In the genomic region with DNA sequence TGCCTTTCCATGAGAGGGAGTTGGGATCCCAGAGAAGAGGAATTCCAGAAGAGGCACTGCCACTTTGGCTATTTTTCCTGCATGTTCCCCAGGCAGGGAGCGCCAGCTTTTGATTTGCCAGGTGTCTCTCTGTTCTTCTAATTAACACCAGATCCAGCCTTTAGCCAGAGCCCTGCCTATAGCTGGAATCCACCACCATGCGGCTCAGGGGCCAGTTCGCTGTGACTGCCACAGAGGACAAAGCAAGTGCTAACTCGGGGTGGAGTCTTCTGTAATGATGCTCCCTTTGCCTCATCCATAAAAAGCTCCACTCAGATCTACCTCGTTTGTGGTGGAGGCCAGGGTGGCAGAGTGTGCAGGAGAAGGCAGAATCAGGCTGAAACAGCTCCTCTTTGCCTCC, we compare ENCODE assay signal across 8 cellular contexts. TPM values are rescaled to one million over a fixed set of nuclear protein-coding genes. Genes with fewer than 3 reads are reported as not detected.
DNase-seq lines count a peak whose midpoint lies in the region; ATAC-seq and TF ChIP-seq lines count a peak whose summit lies in the region.

No MANE protein-coding gene starts in this region.

- WGBS in right lobe of liver (ENCODE audit: insufficient coverage, low coverage, low lambda C conversion rate, missing lambda C conversion rate), result 57% methylated on average over 2 of the region's 5 CpGs

- TF ChIP-seq POLR2A in right lobe of liver (IDR thresholded peaks at IDR 0.05) (no peak), vagina (IDR thresholded peaks at IDR 0.05) (no peak)

- H3K27ac ChIP-seq in right lobe of liver (peak overlapping the region; percentile 51 to 76 (median 76)), vagina (peak overlapping the region; percentile 91)

- H3K27me3 ChIP-seq in right lobe of liver (no peaks in the 10 kb centered on the region), vagina (no peaks in the 10 kb centered on the region)

- DNase-seq in Right ventricle myocardium inferior (ENCODE audit: missing footprints), result no peak
- no peak for DNase-seq in cardiac septum (ENCODE audit: low spot score)
- peak; percentile 41 for DNase-seq in astrocyte of the hippocampus (ENCODE audit: low read depth, low spot score)
- DNase-seq in right lobe of liver, result no peak
- DNase-seq in vagina (ENCODE audit: extremely low spot score in 2 of 2), result no peak
- DNase-seq in NCI-H226, result no peak

- TF ChIP-seq CTCF in right lobe of liver (IDR thresholded peaks at IDR 0.05) (no peak), vagina (IDR thresholded peaks at IDR 0.05) (no peak)

- no peaks in the 10 kb centered on the region for H3K9me3 ChIP-seq in right lobe of liver
- H3K9me3 ChIP-seq in vagina, result no peaks in the 10 kb centered on the region

- no peaks in the 10 kb centered on the region for H3K4me1 ChIP-seq in right lobe of liver
- H3K4me1 ChIP-seq in vagina, result peaks cover 36% of the 10 kb centered on the region

- no peaks in the 10 kb centered on the region for H3K36me3 ChIP-seq in right lobe of liver
- no peaks in the 10 kb centered on the region for H3K36me3 ChIP-seq in vagina

- intact Hi-C loops in Right ventricle myocardium inferior (cut with DNase I), result loop anchor here (2.0 kb wide), 1 partner anchor 30 kb away; no protein-coding TSS in a partner anchor
- intact Hi-C loops in cardiac septum (cut with DNase I), result loop anchor here (2.0 kb wide), 1 partner anchor 18 kb away; the partner anchor contains the start of gene CTDSP2
- intact Hi-C loops in right lobe of liver (cut with DNase I), result no loop called here
- intact Hi-C loops in vagina (cut with DNase I), result loop anchor here (2.0 kb wide), 1 partner anchor 24 kb away; no protein-coding TSS in a partner anchor

- ATAC-seq in Right ventricle myocardium inferior, result peak; percentile 24
- no peak for ATAC-seq in right lobe of liver
- no peak for ATAC-seq in GM21381 (IDR thresholded peaks at IDR 0.05; ENCODE audit: unreplicated experiment)
- ATAC-seq in GM19452 (IDR thresholded peaks at IDR 0.05; ENCODE audit: unreplicated experiment), result no peak

- peak overlapping the region in 1 of 3 donors; percentile 64 for H3K4me3 ChIP-seq in right lobe of liver
- peak overlapping the region; percentile 52 to 54 for H3K4me3 ChIP-seq in vagina

RNA-seq across cellular contexts. Expression of gene CTDSP2, which starts 17.9 kb away (rescaled TPM):
- total RNA-seq in Right ventricle myocardium inferior, result 105 TPM
- total RNA-seq in cardiac septum, result 89.2 TPM
- total RNA-seq in right lobe of liver, result 10 to 100 TPM; 39.3 to 84.2 (median 64.7) TPM
- 108 TPM for total RNA-seq in vagina

RNA-seq across cellular contexts. Expression of gene AVIL, which starts 45.8 kb away (rescaled TPM):
- total RNA-seq in Right ventricle myocardium inferior, result 2.1 TPM
- 3.5 TPM for total RNA-seq in cardiac septum
- 1 to 10 TPM; 1.5 to 6.3 (median 5.0) TPM for total RNA-seq in right lobe of liver
- 5.2 TPM for total RNA-seq in vagina

Comparison
In these comparisons a context has a peak if more than half of its experiments do, and no peak if none do; other contexts are left out.
1. intact Hi-C loops: an anchor here in Right ventricle myocardium inferior (2.0 kb wide), cardiac septum (2.0 kb wide) and vagina (2.0 kb wide); none called in right lobe of liver.